8 cellular contexts compared by ENCODE assay signal in genomic region chr10:132407846-132408278, GRCh38. TPM values are rescaled to one million over a fixed set of nuclear protein-coding genes. Genes with fewer than 3 reads are reported as not detected.
DNase-seq lines count a peak whose midpoint lies in the region; ATAC-seq lines count a peak whose summit lies in the region.

No MANE protein-coding gene starts in this region.

- peaks cover 0 to 4% (median 4%) of the 10 kb centered on the region in 3 donors for H3K36me3 Mint-ChIP-seq in immature natural killer cell

- H3K4me1 Mint-ChIP-seq in immature natural killer cell, result peaks cover 30 to 36% of the 10 kb centered on the region in 2 donors
- peaks cover 25% of the 10 kb centered on the region for H3K4me1 Mint-ChIP-seq in stimulated activated naive CD8-positive, alpha-beta T cell treated with anti-CD3 and anti-CD28 coated beads, Interleukin-15, amount 100 ng/mL, for 72 hours

- ATAC-seq in stimulated activated naive CD8-positive, alpha-beta T cell treated with anti-CD3 and anti-CD28 coated beads, Interleukin-15, amount 100 ng/mL, for 72 hours, result peak; percentile 34
- ATAC-seq in GM19397 (IDR thresholded peaks at IDR 0.05; ENCODE audit: unreplicated experiment) (no peak), GM19452 (IDR thresholded peaks at IDR 0.05; ENCODE audit: unreplicated experiment) (no peak)

- H3K9me3 ChIP-seq in HUES48 (ENCODE audit: control insufficient read depth, insufficient read depth, low read length), result no peaks in the 10 kb centered on the region

- H3K4me3 Mint-ChIP-seq in immature natural killer cell, result peak overlapping the region; percentile 81 to 87 (median 84)
- peak overlapping the region; percentile 63 to 75 for H3K4me3 Mint-ChIP-seq in stimulated activated naive CD8-positive, alpha-beta T cell treated with anti-CD3 and anti-CD28 coated beads, Interleukin-15, amount 100 ng/mL, for 72 hours

- peak overlapping the region; percentile 63 for H3K9ac ChIP-seq in HUES48 (ENCODE audit: low read depth, low read length)

- peak overlapping the region; percentile 90 for H3K27ac ChIP-seq in HUES48 (ENCODE audit: low read depth, low read length)
- H3K27ac ChIP-seq in angular gyrus (ENCODE audit: low read depth, low read length), result peak overlapping the region; percentile 64

- no peaks in the 10 kb centered on the region for H3K27me3 ChIP-seq in HUES48 (ENCODE audit: control insufficient read depth, insufficient read depth, low read length)

- H3K4me1 ChIP-seq in HUES48 (ENCODE audit: control insufficient read depth, insufficient read depth, low read length), result peaks cover 40% of the 10 kb centered on the region

- peaks cover 3 to 19% (median 16%) of the 10 kb centered on the region in 3 donors for H3K27me3 Mint-ChIP-seq in immature natural killer cell (ENCODE audit: low read depth in 3 of 3)
- no peaks in the 10 kb centered on the region for H3K27me3 Mint-ChIP-seq in stimulated activated naive CD8-positive, alpha-beta T cell treated with anti-CD3 and anti-CD28 coated beads, Interleukin-15, amount 100 ng/mL, for 72 hours

- H3K36me3 ChIP-seq in HUES48 (ENCODE audit: control insufficient read depth, insufficient read depth, low read length), result 0 out of 2 replicates have a peak, but pooled peaks cover 8% of the 10 kb centered on the region

- peak overlapping the region; percentile 28; the same call in 1 of the 2 replicates for H3K4me3 ChIP-seq in HUES48 (ENCODE audit: low read depth, low read length)

- peak overlapping the region; percentile 81 to 93 (median 88) for H3K27ac Mint-ChIP-seq in immature natural killer cell
- H3K27ac Mint-ChIP-seq in stimulated activated naive CD8-positive, alpha-beta T cell treated with anti-CD3 and anti-CD28 coated beads, Interleukin-15, amount 100 ng/mL, for 72 hours, result peak overlapping the region; percentile 93 to 94

- DNase-seq in immature natural killer cell (peak; percentile 62 to 65 (median 64)), NCI-H128 (lab: John Stamatoyannopoulos, UW; ENCODE audit: unreplicated experiment) (no peak)
- DNase-seq in stimulated activated naive CD8-positive, alpha-beta T cell treated with anti-CD3 and anti-CD28 coated beads, Interleukin-15, amount 100 ng/mL, for 72 hours, result no peak
- DNase-seq in activated CD4-positive, alpha-beta T cell treated with anti-CD3 and anti-CD28 coated beads for 1 hour, result no peak

- no peaks in the 10 kb centered on the region for H3K9me3 Mint-ChIP-seq in immature natural killer cell
- no peaks in the 10 kb centered on the region for H3K9me3 Mint-ChIP-seq in stimulated activated naive CD8-positive, alpha-beta T cell treated with anti-CD3 and anti-CD28 coated beads, Interleukin-15, amount 100 ng/mL, for 72 hours

RNA-seq across cellular contexts. Expression of gene PWWP2B, which starts 10.9 kb away (rescaled TPM):
- 1 to 10 TPM; 4.0 to 7.3 (median 4.3) TPM for polyA plus RNA-seq in immature natural killer cell

Comparison
In these comparisons a context has a peak if more than half of its experiments do, and no peak if none do; other contexts are left out.
1. DNase-seq: peak in immature natural killer cell (3 of 3); none in stimulated activated naive CD8-positive, alpha-beta T cell treated with anti-CD3 and anti-CD28 coated beads, Interleukin-15, amount 100 ng/mL, for 72 hours (0 of 2), NCI-H128 (single experiment) and activated CD4-positive, alpha-beta T cell treated with anti-CD3 and anti-CD28 coated beads for 1 hour (single experiment).